ENCODE assay signal across 8 cellular contexts in genomic region chr6:107115695-107116327, GRCh38. TPM values are rescaled to one million over a fixed set of nuclear protein-coding genes. Genes with fewer than 3 reads are reported as not detected.
A peak's percentile ranks its signal among the peaks of the same experiment; 100 is the strongest.
DNase-seq lines count a peak whose midpoint lies in the region; ATAC-seq and TF ChIP-seq lines count a peak whose summit lies in the region.

No MANE protein-coding gene starts in this region.

- H3K27ac ChIP-seq in HUES64 (ENCODE audit: low read depth, low read length) (peak overlapping the region; percentile 100), Panc1 (ENCODE audit: low read length) (peak overlapping the region; percentile 77)

- H3K9ac ChIP-seq in HUES64 (ENCODE audit: low read depth, low read length): peak overlapping the region; percentile 100

- POLR2A ChIA-PET in Panc1 (lab: Charles Lee): interaction anchor here (0.7 kb wide), 1 partner anchor 953 kb away, joined by 4 read pairs; no protein-coding TSS in a partner anchor

- no peaks in the 10 kb centered on the region for H3K36me3 ChIP-seq in HUES64 (ENCODE audit: insufficient read depth, low read length)
- H3K36me3 ChIP-seq in Panc1 (ENCODE audit: control insufficient read depth, insufficient read depth, low read length): no peaks in the 10 kb centered on the region

- BruUV-seq in Panc1 (replicated peaks; lab: Mats Ljungman, UMichigan): no TSS peak

- WGBS in HUES64: under 1% methylated on average over 45 of the region's 45 CpGs

- peak; percentile 77 for ATAC-seq in Panc1
- ATAC-seq in sciatic nerve: peak; percentile 51

- H3K4me1 ChIP-seq in HUES64 (ENCODE audit: insufficient read depth, low read length): peaks cover 34% of the 10 kb centered on the region
- H3K4me1 ChIP-seq in Panc1 (ENCODE audit: control insufficient read depth, insufficient read depth, low read length): peaks cover 16% of the 10 kb centered on the region

- H3K4me3 ChIP-seq in HUES64 (ENCODE audit: low read length): peak overlapping the region; percentile 54
- H3K4me3 ChIP-seq in Panc1 (ENCODE audit: low read depth in 2 of 2, low read length in 2 of 2): peak overlapping the region; percentile 77 to 85
- H3K4me3 ChIP-seq in iPS-11a (ENCODE audit: low read depth, low read length): peak overlapping the region; percentile 50

- H3K27me3 ChIP-seq in HUES64 (ENCODE audit: insufficient read depth, low read length): no peaks in the 10 kb centered on the region
- H3K27me3 ChIP-seq in Panc1 (ENCODE audit: control insufficient read depth, insufficient read depth, low read length): no peaks in the 10 kb centered on the region

- in situ Hi-C loops in Panc1 (cut with HindIII; ENCODE audit: low pct_unique_long_range_greater_than_20kb, low sequenced_read_pairs): no loop called here

- TF ChIP-seq CTCF in Panc1 (IDR thresholded peaks at IDR 0.05): no peak

- no peaks in the 10 kb centered on the region for H3K9me3 ChIP-seq in HUES64 (ENCODE audit: insufficient read depth, low read depth, low read length)
- no peaks in the 10 kb centered on the region for H3K9me3 ChIP-seq in Panc1 (ENCODE audit: control insufficient read depth, insufficient read depth, low read depth, low read length)

- intact Hi-C loops in Panc1 (cut with micrococcal nuclease; ENCODE audit: unreplicated experiment): loop anchor here (10.0 kb wide), 1 partner anchor 441 kb away; no protein-coding TSS in a partner anchor
- intact Hi-C loops in sciatic nerve (cut with DNase I): loop anchor here (10.0 kb wide), 1 partner anchor 81 kb away; no protein-coding TSS in a partner anchor

- DNase-seq in activated T-cell treated with anti-CD3 and anti-CD28 coated beads for 1 hour (ENCODE audit: low read depth): peak; percentile 4
- DNase-seq in activated T-cell treated with anti-CD3 and anti-CD28 coated beads, Interleukin-2, amount 50 U/mL, for 1 hour: no peak
- no peak for DNase-seq in Panc1 (ENCODE audit: low read depth, low spot score)
- DNase-seq in astrocyte of the hippocampus (ENCODE audit: low read depth, low spot score): peak; percentile 71
- DNase-seq in sciatic nerve (ENCODE audit: low spot score): no peak
- DNase-seq in midbrain (lab: John Stamatoyannopoulos, UW): no peak

- CTCF ChIA-PET in Panc1 (lab: Charles Lee): interaction anchor here (0.6 to 1.4 kb wide), 2 partner anchors 126 to 733 kb away, joined by 3 to 4 read pairs; no protein-coding TSS in a partner anchor

RNA-seq across cellular contexts. Expression of gene BEND3, which starts 0.5 kb away (rescaled TPM):
- 20.8 TPM for polyA plus RNA-seq in HUES64 (2013, experiment 1 of 2)
- 16.9 TPM for polyA plus RNA-seq in HUES64 (2013, experiment 2 of 2)
- total RNA-seq in Panc1 (2021; ENCODE audit: unreplicated experiment) (9.9 TPM), sciatic nerve (2.4 TPM)
- 4.1 TPM for polyA plus RNA-seq in Panc1 (2012; ENCODE audit: insufficient read length)

Comparison
In these comparisons a context has a peak if more than half of its experiments do, and no peak if none do; other contexts are left out.
1. DNase-seq: peak in activated T-cell treated with anti-CD3 and anti-CD28 coated beads for 1 hour (single experiment) and astrocyte of the hippocampus (single experiment); none in activated T-cell treated with anti-CD3 and anti-CD28 coated beads, Interleukin-2, amount 50 U/mL, for 1 hour (single experiment), Panc1 (single experiment), sciatic nerve (single experiment) and midbrain (single experiment).
2. Peak in every context shown above with its lines, with median percentiles within 50 percentile points of each other: H3K4me3 ChIP-seq.